ENCODE assay signal across 8 cellular contexts in genomic region chr4:6779667-6780565, GRCh38. TPM values are rescaled to one million over a fixed set of nuclear protein-coding genes. Genes with fewer than 3 reads are reported as not detected.
DNase-seq lines count a peak whose midpoint lies in the region; ATAC-seq and TF ChIP-seq lines count a peak whose summit lies in the region.

No MANE protein-coding gene starts in this region.

- H3K4me1 Mint-ChIP-seq in activated B cell treated with CpG ODN at 0.5 μM for 24 hours, result peaks cover 23% of the 10 kb centered on the region

- no peak overlapping the region for H3K4me3 ChIP-seq in NB4 (ENCODE audit: low read depth, low read length)
- no peak overlapping the region for H3K4me3 ChIP-seq in mucosa of rectum (ENCODE audit: low read length in 2 of 2)

- TF ChIP-seq POLR2A in NB4 (IDR thresholded peaks at IDR 0.05; ENCODE audit: extremely low read depth, insufficient read length), result no peak

- H3K4me1 ChIP-seq in mucosa of rectum (ENCODE audit: control insufficient read depth in 2 of 2, insufficient read depth in 2 of 2, low read length in 2 of 2), result peaks cover 19 to 25% of the 10 kb centered on the region in 2 donors
- H3K4me1 ChIP-seq in foreskin keratinocyte, result peaks cover 4% of the 10 kb centered on the region

- peak overlapping the region; percentile 54 for H3K27ac Mint-ChIP-seq in activated B cell treated with CpG ODN at 0.5 μM for 24 hours

- no peaks in the 10 kb centered on the region for H3K27me3 ChIP-seq in mucosa of rectum (ENCODE audit: control insufficient read depth in 2 of 2, insufficient read depth in 2 of 2, low read length in 2 of 2)
- peaks cover 53% of the 10 kb centered on the region for H3K27me3 ChIP-seq in foreskin keratinocyte

- TF ChIP-seq CTCF in NB4 (IDR thresholded peaks at IDR 0.05; ENCODE audit: low read depth, low read length) (no peak), activated B cell treated with CpG ODN at 0.5 μM for 24 hours (IDR thresholded peaks at IDR 0.05) (no peak), foreskin keratinocyte (conservative IDR thresholded peaks at IDR 0.05) (no peak)

- H3K27me3 Mint-ChIP-seq in activated B cell treated with CpG ODN at 0.5 μM for 24 hours, result peaks cover 5% of the 10 kb centered on the region

- no peaks in the 10 kb centered on the region for H3K36me3 ChIP-seq in mucosa of rectum (ENCODE audit: control insufficient read depth in 2 of 2, insufficient read depth in 2 of 2, low read length in 2 of 2)

- ATAC-seq in activated B cell treated with CpG ODN at 0.5 μM for 24 hours (ENCODE audit: low read depth) (no peak), foreskin keratinocyte (no peak), GM19035 (IDR thresholded peaks at IDR 0.05; ENCODE audit: unreplicated experiment) (no peak), HG03378 (IDR thresholded peaks at IDR 0.05; ENCODE audit: unreplicated experiment) (no peak)

- H3K4me3 Mint-ChIP-seq in activated B cell treated with CpG ODN at 0.5 μM for 24 hours, result peak overlapping the region; percentile 75

- H3K9me3 ChIP-seq in mucosa of rectum (ENCODE audit: control insufficient read depth in 2 of 2, low read length in 2 of 2), result no peaks in the 10 kb centered on the region

- peak overlapping the region; percentile 4 to 92 for H3K27ac ChIP-seq in mucosa of rectum (ENCODE audit: low read depth in 2 of 2, low read length in 2 of 2)
- no peak overlapping the region for H3K27ac ChIP-seq in foreskin keratinocyte

- intact Hi-C loops in activated B cell treated with CpG ODN at 0.5 μM for 24 hours (cut with micrococcal nuclease), result loop anchor here (5.0 kb wide), 3 partner anchors 37 to 1662 kb away; partner anchors contain the start of genes ACOX3, TRMT44 and WFS1

- DNase-seq in COLO829 (ENCODE audit: low spot score) (peak; percentile 79), NB4 (ENCODE audit: low read depth) (peak; percentile 86), activated B cell treated with CpG ODN at 0.5 μM for 24 hours (no peak), foreskin keratinocyte (no peak), glomerular visceral epithelial cell (ENCODE audit: extremely low spot score) (no peak)

- CTCF ChIA-PET in activated B cell treated with CpG ODN at 0.5 μM for 24 hours (lab: Charles Lee), result no interaction called here

- H3K9ac ChIP-seq in mucosa of rectum (ENCODE audit: low read depth in 1 of 2, low read length in 2 of 2), result no peak overlapping the region

- no peaks in the 10 kb centered on the region for H3K36me3 Mint-ChIP-seq in activated B cell treated with CpG ODN at 0.5 μM for 24 hours (ENCODE audit: low read depth)

- no peaks in the 10 kb centered on the region for H3K9me3 Mint-ChIP-seq in activated B cell treated with CpG ODN at 0.5 μM for 24 hours

- POLR2A ChIA-PET in activated B cell treated with CpG ODN at 0.5 μM for 24 hours (lab: Charles Lee), result no interaction called here

RNA-seq across cellular contexts. Expression of gene KIAA0232, which starts 2.6 kb away (rescaled TPM):
- total RNA-seq in activated B cell treated with CpG ODN at 0.5 μM for 24 hours (14.9 and 15.5 TPM in 2 replicates), foreskin keratinocyte (10.1 and 10.5 TPM in 2 replicates)
- 2.1 and 2.2 TPM in 2 replicates for polyA plus RNA-seq in foreskin keratinocyte

Comparison
In these comparisons a context has a peak if more than half of its experiments do, and no peak if none do; other contexts are left out.
1. DNase-seq: peak in COLO829 (single experiment) and NB4 (single experiment); none in activated B cell treated with CpG ODN at 0.5 μM for 24 hours (single experiment), foreskin keratinocyte (0 of 2) and glomerular visceral epithelial cell (single experiment).